Comparison of ENCODE assay signal across 36 cellular contexts in the genomic region with DNA sequence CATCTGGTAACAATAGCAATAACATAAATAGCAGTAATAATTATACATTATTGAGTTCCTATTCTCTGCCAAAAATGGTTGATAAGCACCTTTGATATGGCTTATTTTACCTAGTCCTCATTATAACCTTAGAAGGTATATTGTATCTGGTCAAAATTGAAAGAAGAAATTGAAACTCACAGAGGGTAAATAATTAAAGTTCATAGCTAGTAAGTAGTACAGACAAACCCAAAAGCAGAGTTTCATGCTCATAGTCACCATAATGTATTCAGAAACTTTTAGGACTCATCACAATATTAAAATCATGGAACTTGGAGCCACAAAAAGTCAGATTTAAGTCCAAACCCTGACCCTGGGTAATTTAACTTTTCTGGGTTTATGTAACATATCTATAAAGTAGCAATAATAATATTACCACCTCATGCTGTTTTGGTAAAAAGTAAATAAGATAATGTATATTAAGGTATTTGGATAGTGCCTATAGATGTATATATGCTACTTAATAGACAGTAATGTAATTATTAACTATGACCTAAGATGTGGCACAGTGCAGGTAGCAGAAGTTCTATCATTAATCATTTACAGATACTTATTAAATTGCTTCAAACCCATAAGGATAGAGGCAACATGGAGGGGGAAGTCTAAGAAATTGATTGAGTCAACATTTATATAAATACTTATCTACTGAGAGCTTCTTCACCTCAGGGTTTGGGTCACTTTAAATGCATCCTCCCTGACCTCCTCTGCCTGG. TPM values are rescaled to one million over a fixed set of nuclear protein-coding genes. Genes with fewer than 3 reads are reported as not detected.
"Had no signal": no experiment of that assay in that cellular context is flagged by ENCODE, and none has a peak within 500 bp of the region (broad histone marks: within the 10 kb centered on the region; RNA-seq: fewer than 3 reads in every experiment).

No MANE protein-coding gene starts in this region.

- H3K36me3 ChIP-seq: ascending aorta, cardiac muscle cell, colonic mucosa had no signal

- H3K27ac ChIP-seq: ascending aorta, cardiac muscle cell, colonic mucosa, VCaP had no signal

- H3K4me3 Mint-ChIP-seq: activated CD4-positive, alpha-beta memory T cell treated with anti-CD3 and anti-CD28 coated beads, Interleukin-2, amount 10 ng/mL, durations not matched to agents 7 days and 5 days; activated CD4-positive, alpha-beta T cell treated with anti-CD3 and anti-CD28 coated beads for 36 hours; activated CD4-positive, alpha-beta T cell treated with anti-CD3 and anti-CD28 coated beads, Interleukin-2, amount 10 ng/mL, durations not matched to agents 7 days and 5 days; activated CD8-positive, alpha-beta memory T cell treated with anti-CD3 and anti-CD28 coated beads, Interleukin-2, amount 10 ng/mL, durations not matched to agents 7 days and 5 days; activated CD8-positive, alpha-beta T cell treated with anti-CD3 and anti-CD28 coated beads, Interleukin-2, amount 10 ng/mL, durations not matched to agents 7 days and 5 days; activated naive CD4-positive, alpha-beta T cell treated with anti-CD3 and anti-CD28 coated beads, Interleukin-2, amount 10 ng/mL, durations not matched to agents 7 days and 5 days; activated naive CD4-positive, alpha-beta T cell treated with anti-CD3 and anti-CD28 coated beads, Interleukin-2, amount 50 U/mL, for 24 hours; activated naive CD8-positive, alpha-beta T cell; activated naive CD8-positive, alpha-beta T cell treated with anti-CD3 and anti-CD28 coated beads, Interleukin-2, amount 10 ng/mL, durations not matched to agents 7 days and 5 days; activated naive CD8-positive, alpha-beta T cell treated with anti-CD3 and anti-CD28 coated beads, Interleukin-2, amount 50 U/mL, for 24 hours; activated T-cell treated with anti-CD3 and anti-CD28 coated beads, Interleukin-2, amount 50 U/mL, for 24 hours; brain; central memory CD8-positive, alpha-beta T cell; T-helper 2 cell treated with Interferon-gamma antibody and Interleukin-4, amounts not matched to agents 5 μg/mL and 100 μg/mL, for 36 hours; WTC11 had no signal

- H3K27me3 Mint-ChIP-seq: activated CD4-positive, alpha-beta memory T cell treated with anti-CD3 and anti-CD28 coated beads, Interleukin-2, amount 10 ng/mL, durations not matched to agents 7 days and 5 days; activated CD4-positive, alpha-beta T cell treated with anti-CD3 and anti-CD28 coated beads, Interleukin-2, amount 10 ng/mL, durations not matched to agents 7 days and 5 days; activated CD8-positive, alpha-beta memory T cell treated with anti-CD3 and anti-CD28 coated beads, Interleukin-2, amount 10 ng/mL, durations not matched to agents 7 days and 5 days; activated naive CD4-positive, alpha-beta T cell treated with anti-CD3 and anti-CD28 coated beads, Interleukin-2, amount 10 ng/mL, durations not matched to agents 7 days and 5 days; activated naive CD4-positive, alpha-beta T cell treated with anti-CD3 and anti-CD28 coated beads, Interleukin-2, amount 50 U/mL, for 24 hours; activated naive CD8-positive, alpha-beta T cell treated with anti-CD3 and anti-CD28 coated beads, Interleukin-2, amount 10 ng/mL, durations not matched to agents 7 days and 5 days; activated naive CD8-positive, alpha-beta T cell treated with anti-CD3 and anti-CD28 coated beads, Interleukin-2, amount 50 U/mL, for 24 hours; activated T-cell treated with anti-CD3 and anti-CD28 coated beads, Interleukin-2, amount 50 U/mL, for 24 hours had no signal

- H3K36me3 Mint-ChIP-seq: activated CD8-positive, alpha-beta memory T cell treated with anti-CD3 and anti-CD28 coated beads, Interleukin-2, amount 10 ng/mL, durations not matched to agents 7 days and 5 days; activated naive CD4-positive, alpha-beta T cell treated with anti-CD3 and anti-CD28 coated beads, Interleukin-2, amount 10 ng/mL, durations not matched to agents 7 days and 5 days; activated naive CD4-positive, alpha-beta T cell treated with anti-CD3 and anti-CD28 coated beads, Interleukin-2, amount 50 U/mL, for 24 hours; activated naive CD8-positive, alpha-beta T cell; activated naive CD8-positive, alpha-beta T cell treated with anti-CD3 and anti-CD28 coated beads, Interleukin-2, amount 10 ng/mL, durations not matched to agents 7 days and 5 days had no signal

- H3K4me1 Mint-ChIP-seq: activated CD4-positive, alpha-beta memory T cell treated with anti-CD3 and anti-CD28 coated beads, Interleukin-2, amount 10 ng/mL, durations not matched to agents 7 days and 5 days; activated CD4-positive, alpha-beta T cell treated with anti-CD3 and anti-CD28 coated beads for 36 hours; activated CD4-positive, alpha-beta T cell treated with anti-CD3 and anti-CD28 coated beads, Interleukin-2, amount 10 ng/mL, durations not matched to agents 7 days and 5 days; activated CD8-positive, alpha-beta memory T cell treated with anti-CD3 and anti-CD28 coated beads, Interleukin-2, amount 10 ng/mL, durations not matched to agents 7 days and 5 days; activated naive CD4-positive, alpha-beta T cell treated with anti-CD3 and anti-CD28 coated beads, Interleukin-2, amount 10 ng/mL, durations not matched to agents 7 days and 5 days; activated naive CD4-positive, alpha-beta T cell treated with anti-CD3 and anti-CD28 coated beads, Interleukin-2, amount 50 U/mL, for 24 hours; activated naive CD8-positive, alpha-beta T cell treated with anti-CD3 and anti-CD28 coated beads, Interleukin-2, amount 10 ng/mL, durations not matched to agents 7 days and 5 days; activated naive CD8-positive, alpha-beta T cell treated with anti-CD3 and anti-CD28 coated beads, Interleukin-2, amount 50 U/mL, for 24 hours; brain; central memory CD8-positive, alpha-beta T cell had no signal

- H3K27me3 ChIP-seq: ascending aorta, cardiac muscle cell, colonic mucosa had no signal

- DNase-seq: activated CD4-positive, alpha-beta memory T cell treated with anti-CD3 and anti-CD28 coated beads, Interleukin-2, amount 10 ng/mL, durations not matched to agents 7 days and 5 days; activated CD4-positive, alpha-beta T cell treated with anti-CD3 and anti-CD28 coated beads for 1 hour; activated CD4-positive, alpha-beta T cell treated with anti-CD3 and anti-CD28 coated beads for 36 hours; activated CD4-positive, alpha-beta T cell treated with anti-CD3 and anti-CD28 coated beads for 48 hours; activated CD4-positive, alpha-beta T cell treated with anti-CD3 and anti-CD28 coated beads, Interleukin-2, amount 10 ng/mL, durations not matched to agents 7 days and 5 days; activated CD4-positive, alpha-beta T cell treated with anti-CD3 and anti-CD28 coated beads, Interleukin-2, amount 50 U/mL, for 48 hours; activated CD4-positive, CD25-positive, alpha-beta regulatory T cell; activated CD8-positive, alpha-beta memory T cell treated with anti-CD3 and anti-CD28 coated beads for 24 hours; activated CD8-positive, alpha-beta memory T cell treated with anti-CD3 and anti-CD28 coated beads, Interleukin-2, amount 10 ng/mL, durations not matched to agents 7 days and 5 days; activated CD8-positive, alpha-beta memory T cell treated with anti-CD3 and anti-CD28 coated beads, Interleukin-2, amount 50 U/mL, for 48 hours; activated CD8-positive, alpha-beta T cell treated with anti-CD3 and anti-CD28 coated beads, Interleukin-2, amount 10 ng/mL, durations not matched to agents 7 days and 5 days; activated effector memory CD4-positive, alpha-beta T cell treated with Interleukin-2 at 50 U/mL for 16 hours; activated gamma-delta T cell; activated naive CD4-positive, alpha-beta T cell treated with anti-CD3 and anti-CD28 coated beads, Interleukin-2, amount 10 ng/mL, durations not matched to agents 7 days and 5 days; activated naive CD4-positive, alpha-beta T cell treated with Interleukin-2 at 50 U/mL for 16 hours; activated naive CD8-positive, alpha-beta T cell treated with anti-CD3 and anti-CD28 coated beads, Interleukin-2, amount 10 ng/mL, durations not matched to agents 7 days and 5 days; activated naive CD8-positive, alpha-beta T cell treated with anti-CD3 and anti-CD28 coated beads, Interleukin-2, amount 50 U/mL, for 24 hours; activated T-cell treated with anti-CD3 and anti-CD28 coated beads, Interleukin-2, amount 50 U/mL, for 24 hours; activated T-cell treated with anti-CD3 and anti-CD28 coated beads, Interleukin-2, amount 50 U/mL, for 48 hours; amygdala; anterior cingulate cortex; caudate nucleus; cerebellar nuclear complex; colonic mucosa; T-helper 9 cell had no signal

- H3K4me3 ChIP-seq: ascending aorta, cardiac muscle cell, colonic mucosa had no signal

- H3K9me3 Mint-ChIP-seq: activated CD4-positive, alpha-beta memory T cell treated with anti-CD3 and anti-CD28 coated beads, Interleukin-2, amount 10 ng/mL, durations not matched to agents 7 days and 5 days; activated CD4-positive, alpha-beta T cell treated with anti-CD3 and anti-CD28 coated beads, Interleukin-2, amount 10 ng/mL, durations not matched to agents 7 days and 5 days; activated naive CD4-positive, alpha-beta T cell treated with anti-CD3 and anti-CD28 coated beads, Interleukin-2, amount 10 ng/mL, durations not matched to agents 7 days and 5 days; activated T-helper 2 cell treated with anti-CD3 and anti-CD28 coated beads, Interferon-gamma antibody, Interleukin-2, Interleukin-4, amounts not matched to agents 10 μg/mL and 5 μg/mL and 100 μg/mL, durations not matched to agents 14 hours and 24 hours and 36 hours; T-helper 2 cell treated with Interferon-gamma antibody and Interleukin-4, amounts not matched to agents 5 μg/mL and 100 μg/mL, for 36 hours had no signal

- ATAC-seq: activated CD4-positive, alpha-beta T cell treated with anti-CD3 and anti-CD28 coated beads for 36 hours; activated CD4-positive, CD25-positive, alpha-beta regulatory T cell treated with anti-CD3 and anti-CD28 coated beads, Interleukin-2, amount 50 U/mL, for 24 hours; activated CD8-positive, alpha-beta memory T cell treated with anti-CD3 and anti-CD28 coated beads, Interleukin-2, amount 10 ng/mL, durations not matched to agents 7 days and 5 days; activated CD8-positive, alpha-beta T cell treated with anti-CD3 and anti-CD28 coated beads, Interleukin-2, amount 10 ng/mL, durations not matched to agents 7 days and 5 days; activated naive CD8-positive, alpha-beta T cell treated with anti-CD3 and anti-CD28 coated beads, Interleukin-2, amount 50 U/mL, for 24 hours; WTC11 had no signal

- H3K27ac Mint-ChIP-seq: activated CD4-positive, alpha-beta memory T cell treated with anti-CD3 and anti-CD28 coated beads, Interleukin-2, amount 10 ng/mL, durations not matched to agents 7 days and 5 days; activated CD4-positive, alpha-beta T cell treated with anti-CD3 and anti-CD28 coated beads for 36 hours; activated CD4-positive, alpha-beta T cell treated with anti-CD3 and anti-CD28 coated beads, Interleukin-2, amount 10 ng/mL, durations not matched to agents 7 days and 5 days; activated CD8-positive, alpha-beta memory T cell treated with anti-CD3 and anti-CD28 coated beads, Interleukin-2, amount 10 ng/mL, durations not matched to agents 7 days and 5 days; activated CD8-positive, alpha-beta T cell treated with anti-CD3 and anti-CD28 coated beads, Interleukin-2, amount 10 ng/mL, durations not matched to agents 7 days and 5 days; activated naive CD4-positive, alpha-beta T cell treated with anti-CD3 and anti-CD28 coated beads, Interleukin-2, amount 10 ng/mL, durations not matched to agents 7 days and 5 days; activated naive CD4-positive, alpha-beta T cell treated with anti-CD3 and anti-CD28 coated beads, Interleukin-2, amount 50 U/mL, for 24 hours; activated naive CD8-positive, alpha-beta T cell; activated naive CD8-positive, alpha-beta T cell treated with anti-CD3 and anti-CD28 coated beads, Interleukin-2, amount 10 ng/mL, durations not matched to agents 7 days and 5 days; activated naive CD8-positive, alpha-beta T cell treated with anti-CD3 and anti-CD28 coated beads, Interleukin-2, amount 50 U/mL, for 24 hours; activated T-cell treated with anti-CD3 and anti-CD28 coated beads, Interleukin-2, amount 50 U/mL, for 24 hours; activated T-helper 2 cell treated with anti-CD3 and anti-CD28 coated beads, Interferon-gamma antibody, Interleukin-2, Interleukin-4, amounts not matched to agents 10 μg/mL and 5 μg/mL and 100 μg/mL, durations not matched to agents 14 hours and 24 hours and 36 hours; brain; T-helper 2 cell treated with Interferon-gamma antibody and Interleukin-4, amounts not matched to agents 5 μg/mL and 100 μg/mL, for 36 hours; WTC11 had no signal

- H3K9me3 ChIP-seq: ascending aorta, colonic mucosa had no signal

RNA-seq across cellular contexts. Expression of gene STK32A, which starts 32.4 kb away (rescaled TPM):
- total RNA-seq: activated CD4-positive, alpha-beta memory T cell treated with anti-CD3 and anti-CD28 coated beads, Interleukin-2, amount 10 ng/mL, durations not matched to agents 7 days and 5 days; activated CD4-positive, alpha-beta T cell treated with anti-CD3 and anti-CD28 coated beads for 36 hours; activated CD4-positive, alpha-beta T cell treated with anti-CD3 and anti-CD28 coated beads, Interleukin-2, amount 10 ng/mL, durations not matched to agents 7 days and 5 days; activated CD8-positive, alpha-beta memory T cell treated with anti-CD3 and anti-CD28 coated beads, Interleukin-2, amount 10 ng/mL, durations not matched to agents 7 days and 5 days; activated CD8-positive, alpha-beta T cell treated with anti-CD3 and anti-CD28 coated beads, Interleukin-2, amount 10 ng/mL, durations not matched to agents 7 days and 5 days; activated naive CD8-positive, alpha-beta T cell treated with anti-CD3 and anti-CD28 coated beads, Interleukin-2, amount 10 ng/mL, durations not matched to agents 7 days and 5 days; activated T-helper 2 cell treated with anti-CD3 and anti-CD28 coated beads, Interferon-gamma antibody, Interleukin-2, Interleukin-4, amounts not matched to agents 10 μg/mL and 5 μg/mL and 100 μg/mL, durations not matched to agents 14 hours and 24 hours and 36 hours had no signal
